Comparison of ENCODE assay signal across 10 cellular contexts in the genomic region with DNA sequence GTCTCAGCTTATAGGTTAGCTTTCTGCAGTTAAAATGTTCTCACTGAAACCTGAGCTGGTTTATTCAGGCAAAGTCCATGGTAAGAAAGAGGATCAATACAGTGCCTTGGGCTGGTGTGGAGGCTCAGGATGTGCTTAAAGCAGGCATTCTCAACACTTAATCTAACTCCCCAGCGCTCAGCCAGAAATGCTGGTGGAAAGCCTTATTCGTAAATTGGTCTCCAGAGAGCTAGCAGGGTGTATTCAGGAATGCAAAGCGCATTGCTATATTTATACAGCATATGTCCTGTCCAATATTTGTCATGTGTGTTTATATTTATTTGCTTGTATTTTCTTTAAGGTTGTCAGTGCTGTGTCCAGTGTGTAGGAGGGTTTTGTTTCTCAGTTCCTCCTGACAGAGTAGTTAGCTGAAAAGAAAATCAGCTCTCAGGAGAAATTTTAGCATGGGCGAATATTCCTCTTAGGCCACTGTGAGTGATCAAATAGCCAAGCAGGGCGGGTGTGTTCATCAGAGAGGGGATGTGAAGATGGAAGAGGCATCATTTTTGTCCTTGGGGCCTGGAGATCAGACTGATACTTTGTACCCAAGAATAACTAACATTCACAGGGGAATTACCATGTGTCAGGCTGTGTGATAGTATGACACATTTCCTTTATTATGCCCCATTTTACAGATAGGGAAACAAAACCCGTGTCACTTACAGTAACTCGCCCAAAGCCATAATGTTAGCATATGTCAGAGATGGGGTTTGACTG.
DNase-seq lines count a peak whose midpoint lies in the region; ATAC-seq lines count a peak whose summit lies in the region.
"Had no signal": no experiment of that assay in that cellular context is flagged by ENCODE, and none has a peak within 500 bp of the region (broad histone marks: within the 10 kb centered on the region; RNA-seq: fewer than 3 reads in every experiment).

No MANE protein-coding gene starts in this region.

- no peak overlapping the region for H3K4me3 ChIP-seq in CD8-positive, alpha-beta memory T cell (ENCODE audit: low read length)

- ATAC-seq in GM18508 (IDR thresholded peaks at IDR 0.05; ENCODE audit: insufficient read depth, unreplicated experiment) = peak; percentile 50
- peak; percentile 66 for ATAC-seq in GM21381 (IDR thresholded peaks at IDR 0.05; ENCODE audit: unreplicated experiment)
- peak; percentile 79 for ATAC-seq in HG03342 (IDR thresholded peaks at IDR 0.05; ENCODE audit: unreplicated experiment)

- no peaks in the 10 kb centered on the region for H3K27me3 ChIP-seq in CD8-positive, alpha-beta memory T cell (ENCODE audit: insufficient read depth, low read length, poor library complexity, severe bottlenecking)

- no peaks in the 10 kb centered on the region for H3K9me3 ChIP-seq in CD8-positive, alpha-beta memory T cell (ENCODE audit: low read length)

- DNase-seq in germinal center (ENCODE audit: low spot score) = peak; percentile 36
- DNase-seq in dermis blood vessel endothelial cell = no peak
- DNase-seq in CD8-positive, alpha-beta memory T cell = no peak
- DNase-seq in superior temporal gyrus (ENCODE audit: extremely low spot score) = no peak
- DNase-seq in NCI-H345 treated with DMSO at 0.1 percent for 48 hours (lab: John Stamatoyannopoulos, UW; ENCODE audit: unreplicated experiment) = no peak
- DNase-seq: NCI-H446; stimulated activated CD8-positive, alpha-beta memory T cell treated with anti-CD3 and anti-CD28 coated beads, Interleukin-4, amount 100 ng/mL, for 48 hours had no signal

- peak overlapping the region in 2 of 8 donors; percentile 22 to 58 for H3K27ac Mint-ChIP-seq in CD8-positive, alpha-beta memory T cell

- H3K27me3 Mint-ChIP-seq in CD8-positive, alpha-beta memory T cell = no peaks in the 10 kb centered on the region

- POLR2A ChIA-PET in CD8-positive, alpha-beta memory T cell (lab: Charles Lee) = no interaction called here

- peaks cover 0 to 2% (median 0%) of the 10 kb centered on the region in 3 donors for H3K4me1 Mint-ChIP-seq in CD8-positive, alpha-beta memory T cell

- H3K36me3 ChIP-seq in CD8-positive, alpha-beta memory T cell (ENCODE audit: insufficient read depth, low read length) = peaks cover 70% of the 10 kb centered on the region

- CTCF ChIA-PET in CD8-positive, alpha-beta memory T cell (lab: Charles Lee) = no interaction called here

- H3K4me1 ChIP-seq in CD8-positive, alpha-beta memory T cell (ENCODE audit: insufficient read depth, low read length) = no peaks in the 10 kb centered on the region

- no peak overlapping the region for H3K27ac ChIP-seq in CD8-positive, alpha-beta memory T cell (ENCODE audit: low read depth, low read length)

- no peaks in the 10 kb centered on the region for H3K9me3 Mint-ChIP-seq in CD8-positive, alpha-beta memory T cell

- peaks cover 10 to 94% (median 42%) of the 10 kb centered on the region in 3 donors for H3K36me3 Mint-ChIP-seq in CD8-positive, alpha-beta memory T cell

- no peak overlapping the region for H3K4me3 Mint-ChIP-seq in CD8-positive, alpha-beta memory T cell
